In genomic region chr4:52990706-52991105, GRCh38 we compare ENCODE assay signal across 34 cellular contexts.
"Had no signal": no experiment of that assay in that cellular context is flagged by ENCODE, and none has a peak within 500 bp of the region (broad histone marks: within the 10 kb centered on the region; RNA-seq: fewer than 3 reads in every experiment).

No MANE protein-coding gene starts in this region.

- H3K4me1 ChIP-seq: breast epithelium had no signal

- ATAC-seq: activated CD8-positive, alpha-beta T cell treated with anti-CD3 and anti-CD28 coated beads for 36 hours; activated naive CD4-positive, alpha-beta T cell treated with anti-CD3 and anti-CD28 coated beads, Interleukin-2, amount 50 U/mL, for 72 hours; activated T-cell treated with anti-CD3 and anti-CD28 coated beads, Interleukin-2, amount 50 U/mL, for 4 hours; activated T-cell treated with anti-CD3 and anti-CD28 coated beads, Interleukin-2, amount 50 U/mL, for 72 hours; activated T-helper 17 cell treated with anti-CD3 and anti-CD28 coated beads, Interleukin-2, amount 50 U/mL, for 72 hours; body of pancreas; T-cell had no signal

- H3K27ac ChIP-seq: adrenal gland, body of pancreas, brain microvascular endothelial cell, breast epithelium, VCaP had no signal

- H3K9me3 Mint-ChIP-seq: activated B cell treated with CpG ODN at 0.5 μM for 24 hours; activated CD4-positive, alpha-beta memory T cell treated with anti-CD3 and anti-CD28 coated beads for 36 hours; activated CD4-positive, alpha-beta T cell treated with anti-CD3 and anti-CD28 coated beads, Interleukin-2, amount 10 ng/mL, durations not matched to agents 24 days and 14 days; activated CD8-positive, alpha-beta T cell treated with anti-CD3 and anti-CD28 coated beads for 36 hours; activated naive CD4-positive, alpha-beta T cell treated with anti-CD3 and anti-CD28 coated beads, Interleukin-2, amount 50 U/mL, for 72 hours; activated naive CD8-positive, alpha-beta T cell treated with anti-CD3 and anti-CD28 coated beads for 36 hours; activated T-cell treated with anti-CD3 and anti-CD28 coated beads, Interleukin-2, amount 50 U/mL, for 4 hours; activated T-cell treated with anti-CD3 and anti-CD28 coated beads, Interleukin-2, amount 50 U/mL, for 72 hours; activated T-helper 1 cell treated with anti-CD3 and anti-CD28 coated beads, Interleukin-12 subunit alpha, Interleukin-12 subunit beta, Interleukin-2, Interleukin-4 antibody, amounts not matched to agents 30 ng/mL and 10 ng/mL and 1 ng/mL, durations not matched to agents 14 hours and 24 hours and 36 hours; activated T-helper 17 cell treated with anti-CD3 and anti-CD28 coated beads, Interleukin-2, amount 50 U/mL, for 72 hours; T-cell; T-helper 2 cell treated with Interferon-gamma antibody and Interleukin-4, amounts not matched to agents 5 μg/mL and 100 μg/mL, for 36 hours had no signal

- H3K27me3 Mint-ChIP-seq: activated B cell treated with CpG ODN at 0.5 μM for 24 hours; activated CD4-positive, alpha-beta memory T cell treated with anti-CD3 and anti-CD28 coated beads for 36 hours; activated CD4-positive, alpha-beta T cell treated with anti-CD3 and anti-CD28 coated beads, Interleukin-2, amount 10 ng/mL, durations not matched to agents 24 days and 14 days; activated CD8-positive, alpha-beta T cell treated with anti-CD3 and anti-CD28 coated beads for 36 hours; activated naive CD8-positive, alpha-beta T cell treated with anti-CD3 and anti-CD28 coated beads for 36 hours; activated T-helper 17 cell treated with anti-CD3 and anti-CD28 coated beads, Interleukin-2, amount 50 U/mL, for 72 hours; T-cell had no signal

- DNase-seq: activated B cell treated with CpG ODN at 0.5 μM for 24 hours; activated CD4-positive, alpha-beta memory T cell treated with anti-CD3 and anti-CD28 coated beads for 36 hours; activated CD4-positive, alpha-beta T cell treated with anti-CD3 and anti-CD28 coated beads for 4 hours; activated CD4-positive, alpha-beta T cell treated with anti-CD3 and anti-CD28 coated beads, Interleukin-2, amount 10 ng/mL, durations not matched to agents 24 days and 14 days; activated CD4-positive, alpha-beta T cell treated with anti-CD3 and anti-CD28 coated beads, Interleukin-2, amount 50 U/mL, for 1 hour; activated CD4-positive, alpha-beta T cell treated with anti-CD3 and anti-CD28 coated beads, Interleukin-2, amount 50 U/mL, for 4 hours; activated CD4-positive, CD25-positive, alpha-beta regulatory T cell treated with anti-CD3 and anti-CD28 coated beads, Interleukin-2, amount 50 U/mL, for 72 hours; activated CD8-positive, alpha-beta memory T cell treated with anti-CD3 and anti-CD28 coated beads, Interleukin-2, amount 50 U/mL, for 4 hours; activated CD8-positive, alpha-beta T cell treated with anti-CD3 and anti-CD28 coated beads for 36 hours; activated effector memory CD4-positive, alpha-beta T cell treated with anti-CD3 and anti-CD28 coated beads, Interleukin-2, amount 50 U/mL, for 16 hours; activated gamma-delta T cell treated with Interleukin-2 at 50 U/mL for 16 hours; activated naive CD4-positive, alpha-beta T cell; activated naive CD4-positive, alpha-beta T cell treated with anti-CD3 and anti-CD28 coated beads for 36 hours; activated naive CD4-positive, alpha-beta T cell treated with anti-CD3 and anti-CD28 coated beads, Interleukin-2, amount 50 U/mL, for 16 hours; activated naive CD8-positive, alpha-beta T cell treated with anti-CD3 and anti-CD28 coated beads for 36 hours; activated T-cell treated with anti-CD3 and anti-CD28 coated beads for 4 hours; activated T-cell treated with anti-CD3 and anti-CD28 coated beads, Interleukin-2, amount 50 U/mL, for 1 hour; activated T-cell treated with anti-CD3 and anti-CD28 coated beads, Interleukin-2, amount 50 U/mL, for 4 hours; activated T-cell treated with anti-CD3 and anti-CD28 coated beads, Interleukin-2, amount 50 U/mL, for 72 hours; adrenal gland; amniotic stem cell; aorta; body of pancreas; brain microvascular endothelial cell; central memory CD4-positive, alpha-beta T cell; T-cell; T-helper 2 cell; T-helper 9 cell had no signal

- H3K27me3 ChIP-seq: adrenal gland, body of pancreas, brain microvascular endothelial cell, breast epithelium had no signal

- H3K36me3 ChIP-seq: adrenal gland, brain microvascular endothelial cell, breast epithelium had no signal

- H3K4me1 Mint-ChIP-seq: activated B cell treated with CpG ODN at 0.5 μM for 24 hours; activated CD4-positive, alpha-beta T cell treated with anti-CD3 and anti-CD28 coated beads, Interleukin-2, amount 10 ng/mL, durations not matched to agents 24 days and 14 days; activated naive CD8-positive, alpha-beta T cell treated with anti-CD3 and anti-CD28 coated beads for 36 hours; activated T-helper 17 cell treated with anti-CD3 and anti-CD28 coated beads, Interleukin-2, amount 50 U/mL, for 72 hours; T-cell had no signal

- H3K4me3 ChIP-seq: adrenal gland, body of pancreas, breast epithelium had no signal

- H3K27ac Mint-ChIP-seq: activated B cell treated with CpG ODN at 0.5 μM for 24 hours; activated CD4-positive, alpha-beta memory T cell treated with anti-CD3 and anti-CD28 coated beads for 36 hours; activated CD4-positive, alpha-beta T cell treated with anti-CD3 and anti-CD28 coated beads, Interleukin-2, amount 10 ng/mL, durations not matched to agents 24 days and 14 days; activated CD8-positive, alpha-beta T cell treated with anti-CD3 and anti-CD28 coated beads for 36 hours; activated naive CD4-positive, alpha-beta T cell treated with anti-CD3 and anti-CD28 coated beads for 36 hours; activated naive CD8-positive, alpha-beta T cell treated with anti-CD3 and anti-CD28 coated beads for 36 hours; activated T-cell treated with anti-CD3 and anti-CD28 coated beads, Interleukin-2, amount 50 U/mL, for 72 hours; activated T-helper 1 cell treated with anti-CD3 and anti-CD28 coated beads, Interleukin-12 subunit alpha, Interleukin-12 subunit beta, Interleukin-2, Interleukin-4 antibody, amounts not matched to agents 30 ng/mL and 10 ng/mL and 1 ng/mL, durations not matched to agents 14 hours and 24 hours and 36 hours; T-cell; T-helper 2 cell treated with Interferon-gamma antibody and Interleukin-4, amounts not matched to agents 5 μg/mL and 100 μg/mL, for 36 hours had no signal

- H3K9me3 ChIP-seq: adrenal gland, body of pancreas, breast epithelium had no signal

- H3K4me3 Mint-ChIP-seq: activated B cell treated with CpG ODN at 0.5 μM for 24 hours; activated CD4-positive, alpha-beta memory T cell treated with anti-CD3 and anti-CD28 coated beads for 36 hours; activated CD4-positive, alpha-beta T cell treated with anti-CD3 and anti-CD28 coated beads, Interleukin-2, amount 10 ng/mL, durations not matched to agents 24 days and 14 days; activated CD8-positive, alpha-beta T cell treated with anti-CD3 and anti-CD28 coated beads for 36 hours; activated naive CD4-positive, alpha-beta T cell treated with anti-CD3 and anti-CD28 coated beads for 36 hours; activated naive CD8-positive, alpha-beta T cell treated with anti-CD3 and anti-CD28 coated beads for 36 hours; activated T-cell treated with anti-CD3 and anti-CD28 coated beads, Interleukin-2, amount 50 U/mL, for 4 hours; activated T-cell treated with anti-CD3 and anti-CD28 coated beads, Interleukin-2, amount 50 U/mL, for 72 hours; activated T-helper 1 cell treated with anti-CD3 and anti-CD28 coated beads, Interleukin-12 subunit alpha, Interleukin-12 subunit beta, Interleukin-2, Interleukin-4 antibody, amounts not matched to agents 30 ng/mL and 10 ng/mL and 1 ng/mL, durations not matched to agents 14 hours and 24 hours and 36 hours; activated T-helper 17 cell treated with anti-CD3 and anti-CD28 coated beads, Interleukin-2, amount 50 U/mL, for 72 hours; T-cell; T-helper 2 cell treated with Interferon-gamma antibody and Interleukin-4, amounts not matched to agents 5 μg/mL and 100 μg/mL, for 36 hours had no signal
